In the genomic region with DNA sequence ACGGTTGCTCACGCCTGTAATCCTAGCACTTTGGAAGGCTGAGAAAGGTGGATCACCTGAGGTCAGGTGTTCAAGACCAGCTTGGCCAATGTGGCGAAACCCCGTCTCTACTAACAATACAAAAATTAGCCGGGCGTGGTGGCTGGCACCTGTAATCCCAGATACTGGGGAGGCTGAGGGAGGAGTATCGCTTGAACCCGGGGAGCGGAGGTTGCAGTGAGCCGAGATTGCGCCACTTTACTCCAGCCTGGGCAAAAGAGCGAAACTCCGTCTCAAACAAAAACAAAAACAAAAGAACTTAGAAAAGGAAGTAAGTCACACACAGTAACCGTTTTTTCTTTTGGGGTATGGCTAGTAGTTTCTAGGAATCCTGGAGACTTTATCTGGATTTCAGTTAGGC, we compare ENCODE assay signal across 14 cellular contexts. TPM values are rescaled to one million over a fixed set of nuclear protein-coding genes. Genes with fewer than 3 reads are reported as not detected.
DNase-seq lines count a peak whose midpoint lies in the region; ATAC-seq and FAIRE-seq lines count a peak whose summit lies in the region.
"Had no signal": no experiment of that assay in that cellular context is flagged by ENCODE, and none has a peak within 500 bp of the region (broad histone marks: within the 10 kb centered on the region; RNA-seq: fewer than 3 reads in every experiment).

No MANE protein-coding gene starts in this region.

- H3F3A ChIP-seq in GM23248 (ENCODE audit: insufficient read depth): peaks cover 18% of the 10 kb centered on the region

- peaks cover 15% of the 10 kb centered on the region for H3K4me1 ChIP-seq in CD4-positive, CD25-positive, alpha-beta regulatory T cell (ENCODE audit: control insufficient read depth, insufficient read depth, low read length, poor library complexity, severe bottlenecking)
- peaks cover 12% of the 10 kb centered on the region for H3K4me1 ChIP-seq in GM23248 (ENCODE audit: insufficient read depth)

- peaks cover 24% of the 10 kb centered on the region for H3K27me3 Mint-ChIP-seq in CD4-positive, CD25-positive, alpha-beta regulatory T cell
- H3K27me3 Mint-ChIP-seq in activated T-helper 2 cell treated with anti-CD3 and anti-CD28 coated beads, Interferon-gamma antibody, Interleukin-2, Interleukin-4, amounts not matched to agents 10 μg/mL and 5 μg/mL and 100 μg/mL, durations not matched to agents 14 hours and 24 hours and 36 hours (ENCODE audit: low read depth): peaks cover 31% of the 10 kb centered on the region
- no peaks in the 10 kb centered on the region for H3K27me3 Mint-ChIP-seq in naive thymus-derived CD8-positive, alpha-beta T cell

- no peaks in the 10 kb centered on the region for H3K36me3 Mint-ChIP-seq in CD4-positive, CD25-positive, alpha-beta regulatory T cell
- H3K36me3 Mint-ChIP-seq in activated T-helper 2 cell treated with anti-CD3 and anti-CD28 coated beads, Interferon-gamma antibody, Interleukin-2, Interleukin-4, amounts not matched to agents 10 μg/mL and 5 μg/mL and 100 μg/mL, durations not matched to agents 14 hours and 24 hours and 36 hours (ENCODE audit: low read depth): no peaks in the 10 kb centered on the region
- no peaks in the 10 kb centered on the region for H3K36me3 Mint-ChIP-seq in naive thymus-derived CD8-positive, alpha-beta T cell

- in situ Hi-C loops in GM23248 (cut with MboI): no loop called here

- peaks cover 0 to 1% (median 0%) of the 10 kb centered on the region in 7 donors for H3K9me3 Mint-ChIP-seq in CD4-positive, CD25-positive, alpha-beta regulatory T cell
- H3K9me3 Mint-ChIP-seq in activated T-helper 2 cell treated with anti-CD3 and anti-CD28 coated beads, Interferon-gamma antibody, Interleukin-2, Interleukin-4, amounts not matched to agents 10 μg/mL and 5 μg/mL and 100 μg/mL, durations not matched to agents 14 hours and 24 hours and 36 hours: no peaks in the 10 kb centered on the region
- H3K9me3 Mint-ChIP-seq in naive thymus-derived CD8-positive, alpha-beta T cell: no peaks in the 10 kb centered on the region

- no peak overlapping the region for H3K27ac ChIP-seq in CD4-positive, CD25-positive, alpha-beta regulatory T cell (ENCODE audit: insufficient read depth, low read length, poor library complexity, severe bottlenecking)
- no peak overlapping the region for H3K27ac ChIP-seq in GM23248

- H3K27me3 ChIP-seq in CD4-positive, CD25-positive, alpha-beta regulatory T cell (ENCODE audit: control insufficient read depth, insufficient read depth, low read length): no peaks in the 10 kb centered on the region
- H3K27me3 ChIP-seq in GM23248 (replicated peaks; ENCODE audit: insufficient read depth): no peaks in the 10 kb centered on the region
- H3K27me3 ChIP-seq: testis had no signal

- H3K36me3 ChIP-seq in CD4-positive, CD25-positive, alpha-beta regulatory T cell (ENCODE audit: control insufficient read depth, insufficient read depth, low read length): no peaks in the 10 kb centered on the region
- no peaks in the 10 kb centered on the region for H3K36me3 ChIP-seq in GM23248 (ENCODE audit: low read depth)

- DNase-seq in CD4-positive, CD25-positive, alpha-beta regulatory T cell: no peak
- DNase-seq in GM23248 (no peak), NCI-H1694 treated with DMSO at 0.1 percent for 48 hours (lab: John Stamatoyannopoulos, UW) (no peak), RCC 7860 (ENCODE audit: low spot score) (no peak), hypothalamus (lab: John Stamatoyannopoulos, UW) (no peak)
- no peak for DNase-seq in activated T-helper 2 cell treated with anti-CD3 and anti-CD28 coated beads, Interferon-gamma antibody, Interleukin-2, Interleukin-4, amounts not matched to agents 10 μg/mL and 5 μg/mL and 100 μg/mL, durations not matched to agents 14 hours and 24 hours and 36 hours (ENCODE audit: low spot score)
- no peak for DNase-seq in naive thymus-derived CD8-positive, alpha-beta T cell
- DNase-seq: foreskin melanocyte, KBM-7, NCI-H2081, NCI-H82, testis had no signal

- POLR2A ChIA-PET in naive thymus-derived CD8-positive, alpha-beta T cell (lab: Charles Lee): no interaction called here

- no peaks in the 10 kb centered on the region for H3K9me3 ChIP-seq in CD4-positive, CD25-positive, alpha-beta regulatory T cell (ENCODE audit: control insufficient read depth in 2 of 2, low read length in 2 of 2)
- H3K9me3 ChIP-seq in GM23248 (ENCODE audit: low read depth): no peaks in the 10 kb centered on the region
- H3K9me3 ChIP-seq: testis had no signal

- no peak overlapping the region for H3K4me3 ChIP-seq in CD4-positive, CD25-positive, alpha-beta regulatory T cell (ENCODE audit: low read depth, low read length)
- H3K4me3 ChIP-seq in GM23248: peak overlapping the region; percentile 90; the same call in 1 of the 2 replicates

- H3K4me2 ChIP-seq in GM23248 (ENCODE audit: unreplicated experiment): peak overlapping the region; percentile 85

- ATAC-seq in CD4-positive, CD25-positive, alpha-beta regulatory T cell (ENCODE audit: low read depth in 2 of 2): no peak
- ATAC-seq in naive thymus-derived CD8-positive, alpha-beta T cell: no peak
- ATAC-seq in HG03378 (IDR thresholded peaks at IDR 0.05; ENCODE audit: unreplicated experiment): no peak

- H3K4me1 Mint-ChIP-seq in CD4-positive, CD25-positive, alpha-beta regulatory T cell: peaks cover 13 to 28% (median 19%) of the 10 kb centered on the region in 4 donors
- peaks cover 21% of the 10 kb centered on the region for H3K4me1 Mint-ChIP-seq in activated T-helper 2 cell treated with anti-CD3 and anti-CD28 coated beads, Interferon-gamma antibody, Interleukin-2, Interleukin-4, amounts not matched to agents 10 μg/mL and 5 μg/mL and 100 μg/mL, durations not matched to agents 14 hours and 24 hours and 36 hours (ENCODE audit: low read depth)
- peaks cover 8 to 23% (median 17%) of the 10 kb centered on the region in 4 donors for H3K4me1 Mint-ChIP-seq in naive thymus-derived CD8-positive, alpha-beta T cell

- no peak for FAIRE-seq in RCC 7860 (lab: Jason Lieb, UNC)
- FAIRE-seq: islet of Langerhans had no signal

- H3K4me3 Mint-ChIP-seq in CD4-positive, CD25-positive, alpha-beta regulatory T cell: peak overlapping the region; percentile 91 to 100 (median 94)
- H3K4me3 Mint-ChIP-seq in activated T-helper 2 cell treated with anti-CD3 and anti-CD28 coated beads, Interferon-gamma antibody, Interleukin-2, Interleukin-4, amounts not matched to agents 10 μg/mL and 5 μg/mL and 100 μg/mL, durations not matched to agents 14 hours and 24 hours and 36 hours (ENCODE audit: low read depth): peak overlapping the region; percentile 85
- peak overlapping the region in 8 of 10 donors; percentile 48 to 94 (median 90) for H3K4me3 Mint-ChIP-seq in naive thymus-derived CD8-positive, alpha-beta T cell

- H3K27ac Mint-ChIP-seq in CD4-positive, CD25-positive, alpha-beta regulatory T cell: no peak overlapping the region
- no peak overlapping the region for H3K27ac Mint-ChIP-seq in activated T-helper 2 cell treated with anti-CD3 and anti-CD28 coated beads, Interferon-gamma antibody, Interleukin-2, Interleukin-4, amounts not matched to agents 10 μg/mL and 5 μg/mL and 100 μg/mL, durations not matched to agents 14 hours and 24 hours and 36 hours
- H3K27ac Mint-ChIP-seq in naive thymus-derived CD8-positive, alpha-beta T cell: no peak overlapping the region

- intact Hi-C loops in activated T-helper 2 cell treated with anti-CD3 and anti-CD28 coated beads, Interferon-gamma antibody, Interleukin-2, Interleukin-4, amounts not matched to agents 10 μg/mL and 5 μg/mL and 100 μg/mL, durations not matched to agents 14 hours and 24 hours and 36 hours (cut with micrococcal nuclease): no loop called here

- WGBS in GM23248 (ENCODE audit: low coverage in 1 of 2, low lambda C conversion rate in 2 of 2, missing lambda C conversion rate in 2 of 2), 2 experiments: 95 to 96% methylated on average over 14 of the region's 14 CpGs

- H3K9ac ChIP-seq in GM23248: no peak overlapping the region

- no peaks in the 10 kb centered on the region for H3K9me2 ChIP-seq in GM23248 (ENCODE audit: insufficient read depth)

- H2AFZ ChIP-seq in GM23248: peak overlapping the region; percentile 90

- peaks cover 28% of the 10 kb centered on the region for H3K79me2 ChIP-seq in GM23248 (ENCODE audit: insufficient read depth)

- no peaks in the 10 kb centered on the region for H4K20me1 ChIP-seq in GM23248 (ENCODE audit: insufficient read depth)

RNA-seq across cellular contexts. Expression of gene PALS1, which starts 1.7 kb away (rescaled TPM):
- 9.0 TPM for total RNA-seq in CD4-positive, CD25-positive, alpha-beta regulatory T cell
- polyA plus RNA-seq in CD4-positive, CD25-positive, alpha-beta regulatory T cell: 1 to 10 TPM; 1.4 to 2.2 (median 1.6) TPM
- total RNA-seq in GM23248 (2014; rRNA removed; shearing (Covaris generic)): 23.8 and 36.5 TPM in 2 replicates
- polyA plus RNA-seq in GM23248 (2016; fragmentation: Nextera tagmentation; extraction: Ambion mirVana): 15.3 and 15.5 TPM in 2 replicates
- total RNA-seq in activated T-helper 2 cell treated with anti-CD3 and anti-CD28 coated beads, Interferon-gamma antibody, Interleukin-2, Interleukin-4, amounts not matched to agents 10 μg/mL and 5 μg/mL and 100 μg/mL, durations not matched to agents 14 hours and 24 hours and 36 hours: 6.7 and 11.2 TPM in 2 replicates
- total RNA-seq in naive thymus-derived CD8-positive, alpha-beta T cell: 10 to 100 TPM; 20.9 to 21.2 TPM
- 1 to 10 TPM; 2.4 to 3.0 (median 2.9) TPM for polyA plus RNA-seq in naive thymus-derived CD8-positive, alpha-beta T cell

RNA-seq across cellular contexts. Expression of gene GARIN2, which starts 50.3 kb away (rescaled TPM):
- total RNA-seq in CD4-positive, CD25-positive, alpha-beta regulatory T cell: not detected
- polyA plus RNA-seq in CD4-positive, CD25-positive, alpha-beta regulatory T cell: not detected
- not detected in 2 replicates for total RNA-seq in GM23248 (2014; rRNA removed; shearing (Covaris generic))
- not detected in 2 replicates for polyA plus RNA-seq in GM23248 (2016; fragmentation: Nextera tagmentation; extraction: Ambion mirVana)
- total RNA-seq in activated T-helper 2 cell treated with anti-CD3 and anti-CD28 coated beads, Interferon-gamma antibody, Interleukin-2, Interleukin-4, amounts not matched to agents 10 μg/mL and 5 μg/mL and 100 μg/mL, durations not matched to agents 14 hours and 24 hours and 36 hours: 0.18 TPM in 1 of 2 replicates, not detected in the other
- total RNA-seq in naive thymus-derived CD8-positive, alpha-beta T cell: not detected
- under 1 TPM in 1 of 3 donors, not detected in 2; 0.13 TPM for polyA plus RNA-seq in naive thymus-derived CD8-positive, alpha-beta T cell
